ENCODE assay signal across 11 cellular contexts in the genomic region with DNA sequence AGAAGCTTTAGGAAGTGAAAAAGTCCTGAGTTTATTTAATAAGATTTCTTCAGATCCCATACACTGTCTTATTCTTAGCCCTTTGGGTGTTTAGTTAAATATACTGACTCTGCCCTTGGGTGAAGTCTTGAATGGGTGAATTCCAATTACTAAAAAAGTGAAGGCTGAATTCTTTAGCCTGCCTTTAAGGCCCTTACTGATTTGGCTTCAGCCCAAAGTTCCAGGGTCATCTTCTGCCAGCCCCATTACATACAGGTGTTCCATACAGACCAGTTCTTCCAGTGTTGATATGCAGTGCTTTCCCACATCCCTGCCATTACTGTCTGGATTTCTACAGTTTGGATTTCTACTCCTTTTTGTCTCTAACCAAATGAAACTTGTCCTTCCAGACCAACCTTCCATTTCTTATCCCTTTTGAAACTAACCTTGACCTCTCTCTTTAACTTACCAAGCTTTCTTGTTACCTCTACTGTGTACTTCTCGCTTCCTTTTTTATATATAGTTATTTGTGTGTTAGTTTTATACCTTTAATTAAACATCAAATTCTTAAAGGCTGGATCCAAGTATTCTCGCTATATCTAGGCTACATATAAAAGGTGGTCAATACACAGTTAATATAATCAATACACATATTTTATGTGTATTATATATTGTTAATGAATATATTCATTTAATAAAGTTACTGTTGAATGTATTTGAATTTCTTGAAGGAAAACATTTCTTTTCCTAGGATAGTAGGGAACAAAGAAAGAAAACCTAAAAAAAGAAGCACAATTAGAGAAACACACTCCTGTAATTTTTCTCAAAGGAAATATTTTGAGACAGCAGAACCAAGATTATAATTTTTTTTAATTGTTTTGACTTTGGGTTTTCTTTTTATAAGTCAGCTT. TPM values are rescaled to one million over a fixed set of nuclear protein-coding genes. Genes with fewer than 3 reads are reported as not detected.
DNase-seq lines count a peak whose midpoint lies in the region; ATAC-seq, FAIRE-seq and TF ChIP-seq lines count a peak whose summit lies in the region.
"Had no signal": no experiment of that assay in that cellular context is flagged by ENCODE, and none has a peak within 500 bp of the region (broad histone marks: within the 10 kb centered on the region; RNA-seq: fewer than 3 reads in every experiment).

No MANE protein-coding gene starts in this region.

- H3K4me3 Mint-ChIP-seq in astrocyte (ENCODE audit: unreplicated experiment), result no peak overlapping the region
- H3K4me3 Mint-ChIP-seq: endodermal cell had no signal

- H3K9me3 ChIP-seq in astrocyte (ENCODE audit: insufficient read depth, low read depth, low read length) (no peaks in the 10 kb centered on the region), osteoblast (ENCODE audit: low read depth, low read length) (no peaks in the 10 kb centered on the region)

- TF ChIP-seq CTCF in GM12865 (IDR thresholded peaks at IDR 0.05; ENCODE audit: insufficient read depth, low read depth, low read length, missing control alignments) (no peak), astrocyte (IDR thresholded peaks at IDR 0.05; ENCODE audit: insufficient read depth, low read depth, low read length) (no peak), osteoblast (IDR thresholded peaks at IDR 0.05; ENCODE audit: extremely low read depth, low read depth, low read length) (no peak)

- H3K79me2 ChIP-seq in astrocyte (ENCODE audit: insufficient read depth, low read length) (peaks cover 97% of the 10 kb centered on the region), osteoblast (ENCODE audit: insufficient read depth, low read length) (peaks cover 96% of the 10 kb centered on the region)

- no peaks in the 10 kb centered on the region for H3K27me3 Mint-ChIP-seq in astrocyte (ENCODE audit: low read depth, unreplicated experiment)

- FAIRE-seq in astrocyte (lab: Jason Lieb, UNC), result no peak

- H3K4me1 Mint-ChIP-seq in astrocyte (ENCODE audit: low read depth, unreplicated experiment), result peaks cover 38% of the 10 kb centered on the region

- H3K27me3 ChIP-seq in astrocyte (ENCODE audit: insufficient read depth, low read length) (no peaks in the 10 kb centered on the region), osteoblast (ENCODE audit: insufficient read depth, low read length) (no peaks in the 10 kb centered on the region)

- peak; percentile 40 for ATAC-seq in HG03045 (IDR thresholded peaks at IDR 0.05; ENCODE audit: unreplicated experiment)

- H3K27ac ChIP-seq in astrocyte (ENCODE audit: low read depth, low read length) (no peak overlapping the region), osteoblast (ENCODE audit: low read depth, low read length) (peak overlapping the region; percentile 2)

- no peaks in the 10 kb centered on the region for H3K36me3 ChIP-seq in astrocyte (ENCODE audit: insufficient read depth, low read length)
- no peaks in the 10 kb centered on the region for H3K36me3 ChIP-seq in osteoblast (ENCODE audit: insufficient read depth, low read length)

- peaks cover 14% of the 10 kb centered on the region for H3K4me1 ChIP-seq in astrocyte (ENCODE audit: insufficient read depth, low read length)
- peaks cover 46% of the 10 kb centered on the region for H3K4me1 ChIP-seq in osteoblast (ENCODE audit: insufficient read depth, low read length)

- no peak overlapping the region for H3K9ac ChIP-seq in astrocyte (ENCODE audit: low read length)

- peak; percentile 38 for DNase-seq in GM12865 (ENCODE audit: low read depth)
- DNase-seq in astrocyte (ENCODE audit: low read depth), result no peak
- no peak for DNase-seq in osteoblast (ENCODE audit: insufficient read length, low spot score, missing footprints)
- no peak for DNase-seq in NCI-H2171 (lab: John Stamatoyannopoulos, UW)
- DNase-seq in activated CD8-positive, alpha-beta memory T cell treated with anti-CD3 and anti-CD28 coated beads, Interleukin-2, amount 50 U/mL, for 48 hours, result no peak
- DNase-seq in HK-2 (ENCODE audit: unreplicated experiment), result no peak
- no peak for DNase-seq in inferior parietal cortex (ENCODE audit: extremely low spot score)
- DNase-seq: endodermal cell, mesendoderm, NCI-H187 treated with DMSO at 0.1 percent for 48 hours had no signal

- H3K27ac Mint-ChIP-seq in astrocyte (ENCODE audit: unreplicated experiment), result peak overlapping the region; percentile 23
- H3K27ac Mint-ChIP-seq: endodermal cell had no signal

- H2AFZ ChIP-seq in astrocyte (ENCODE audit: low read depth, low read length) (no peak overlapping the region), osteoblast (ENCODE audit: low read length) (no peak overlapping the region)

- no peaks in the 10 kb centered on the region for H3K9me3 Mint-ChIP-seq in astrocyte (ENCODE audit: unreplicated experiment)
- H3K9me3 Mint-ChIP-seq: endodermal cell had no signal

- peak overlapping the region; percentile 23 for H3K4me3 ChIP-seq in GM12865 (ENCODE audit: low read depth, low read length)
- no peak overlapping the region for H3K4me3 ChIP-seq in astrocyte (ENCODE audit: insufficient read depth, low read depth, low read length)
- H3K4me3 ChIP-seq in osteoblast (ENCODE audit: insufficient read depth, low read length), result no peak overlapping the region

- H4K20me1 ChIP-seq in astrocyte (ENCODE audit: insufficient read depth, low read length) (peaks cover 84% of the 10 kb centered on the region), osteoblast (ENCODE audit: insufficient read depth, low read length) (peaks cover 56% of the 10 kb centered on the region)

- H3K36me3 Mint-ChIP-seq in astrocyte (ENCODE audit: low read depth, unreplicated experiment), result no peaks in the 10 kb centered on the region

- H3K4me2 ChIP-seq in astrocyte (ENCODE audit: low read length) (no peak overlapping the region), osteoblast (ENCODE audit: insufficient read depth, low read length) (no peak overlapping the region)

RNA-seq across cellular contexts. Expression of gene MBNL1, which starts 15.0 kb away (rescaled TPM):
- 89.1 and 93.1 TPM in 2 replicates for total RNA-seq in astrocyte
- total RNA-seq in osteoblast, result 483 and 545 TPM in 2 replicates
